Comparison of ENCODE assay signal across 8 cellular contexts in genomic region chr4:173505924-173506779, GRCh38. TPM values are rescaled to one million over a fixed set of nuclear protein-coding genes. Genes with fewer than 3 reads are reported as not detected.
DNase-seq lines count a peak whose midpoint lies in the region; ATAC-seq, FAIRE-seq and TF ChIP-seq lines count a peak whose summit lies in the region.

No MANE protein-coding gene starts in this region.

- H3K4me1 ChIP-seq in HepG2 (ENCODE audit: insufficient read depth, low read length), result no peaks in the 10 kb centered on the region
- H3K4me1 ChIP-seq in testis, result no peaks in the 10 kb centered on the region

- peak; percentile 39 for TF ChIP-seq RAD21 in HepG2 (CRISPR knock-in tag; IDR thresholded peaks at IDR 0.05)

- H2AFZ ChIP-seq in HepG2 (ENCODE audit: low read length), result no peak overlapping the region

- WGBS in HepG2 (ENCODE audit: low lambda C conversion rate), result 35% methylated on average over 12 of the region's 20 CpGs
- 32 to 35% methylated on average over 19 to 20 of the region's 20 CpGs for WGBS in testis, 2 donors

- H3K36me3 ChIP-seq in HepG2 (replicated peaks in 1 of 2; ENCODE audit: control insufficient read depth in 1 of 2, insufficient read depth in 2 of 2, low read length in 2 of 2) (no peaks in the 10 kb centered on the region), testis (ENCODE audit: low read depth, missing control alignments) (no peaks in the 10 kb centered on the region)

- no peak for TF ChIP-seq EP300 in HepG2 (IDR thresholded peaks at IDR 0.05; ENCODE audit: low read depth in 2 of 2, low read length in 2 of 2)
- TF ChIP-seq EP300 in HepG2 (CRISPR knock-in tag; IDR thresholded peaks at IDR 0.05; ENCODE audit: borderline replicate concordance), result no peak

- intact Hi-C loops in HepG2 (cut with micrococcal nuclease; ENCODE audit: unreplicated experiment), result loop anchor here (2.0 to 5.0 kb wide), 2 partner anchors 246 to 651 kb away; no protein-coding TSS in a partner anchor
- intact Hi-C loops in testis (cut with DNase I; ENCODE audit: low total_unique reads), result loop anchor here (10.0 kb wide), 1 partner anchor 659 kb away; no protein-coding TSS in a partner anchor

- H3K9me3 ChIP-seq in HepG2 (ENCODE audit: low read length), result no peaks in the 10 kb centered on the region
- no peaks in the 10 kb centered on the region for H3K9me3 ChIP-seq in testis

- H3K9me3 Mint-ChIP-seq in activated T-cell treated with anti-CD3 and anti-CD28 coated beads, Interleukin-2, amount 50 U/mL, for 4 hours, result no peaks in the 10 kb centered on the region
- H3K9me3 Mint-ChIP-seq in activated T-cell treated with anti-CD3 and anti-CD28 coated beads, Interleukin-2, amount 50 U/mL, for 24 hours, result no peaks in the 10 kb centered on the region

- ATAC-seq in activated T-cell treated with anti-CD3 and anti-CD28 coated beads, Interleukin-2, amount 50 U/mL, for 4 hours, result peak; percentile 50 to 61
- peak; percentile 72 for ATAC-seq in GM21529 (IDR thresholded peaks at IDR 0.05; ENCODE audit: unreplicated experiment)
- peak; percentile 94 for ATAC-seq in HepG2

- DNase-seq in activated T-cell treated with anti-CD3 and anti-CD28 coated beads, Interleukin-2, amount 50 U/mL, for 4 hours, result peak; percentile 24
- DNase-seq in activated T-cell treated with anti-CD3 and anti-CD28 coated beads, Interleukin-2, amount 50 U/mL, for 24 hours, result no peak
- DNase-seq in HL-60 (ENCODE audit: low read depth in 1 of 2, low spot score in 1 of 2) (peak in 1 of 2 experiments; percentile 62), RKO (ENCODE audit: low spot score) (peak; percentile 61), choroid plexus epithelial cell (ENCODE audit: low read depth) (peak; percentile 49), HepG2 (ENCODE audit: low spot score) (peak; percentile 21), testis (peak; percentile 81)

- CTCF ChIA-PET in HepG2 (lab: Yijun Ruan, JAX; ENCODE audit: low intra/inter-chr PET ratio, low total read pairs), result interaction anchor here (1.2 to 1.9 kb wide), 4 partner anchors 322 to 813 kb away, joined by 3 to 8 read pairs (median 6); no protein-coding TSS in a partner anchor

- H3K79me2 ChIP-seq in HepG2 (ENCODE audit: insufficient read depth, low read length), result no peaks in the 10 kb centered on the region

- TF ChIP-seq POLR2A in HepG2 (IDR thresholded peaks at IDR 0.05; ENCODE audit: insufficient read depth in 1 of 2, low read depth in 2 of 2, low read length in 2 of 2) (no peak), testis (IDR thresholded peaks at IDR 0.05) (no peak)

- POLR2A ChIA-PET in HepG2 (lab: Yijun Ruan, JAX), result no interaction called here

- peak overlapping the region; percentile 33 for H3K4me3 ChIP-seq in HL-60 (replicated peaks; ENCODE audit: insufficient read depth, low read length)
- H3K4me3 ChIP-seq in choroid plexus epithelial cell (ENCODE audit: low read depth, low read length), result peak overlapping the region; percentile 5
- no peak overlapping the region for H3K4me3 ChIP-seq in HepG2 (replicated peaks in 1 of 3; ENCODE audit: insufficient read depth in 1 of 3, low read depth in 2 of 3, low read length in 3 of 3)
- H3K4me3 ChIP-seq in testis, result no peak overlapping the region

- peak; percentile 51 for FAIRE-seq in HepG2 (lab: Jason Lieb, UNC)

- H3K27ac ChIP-seq in HL-60 (replicated peaks) (no peak overlapping the region), HepG2 (ENCODE audit: extremely low read length, insufficient read depth, low read length) (no peak overlapping the region), testis (no peak overlapping the region)

- 0 out of 2 replicates have a peak overlapping the region, but pooled peaks have one; percentile 4 for H3K4me2 ChIP-seq in HepG2 (ENCODE audit: low read depth, low read length)

- H3K27me3 Mint-ChIP-seq in activated T-cell treated with anti-CD3 and anti-CD28 coated beads, Interleukin-2, amount 50 U/mL, for 4 hours (ENCODE audit: low read depth), result peaks cover 98% of the 10 kb centered on the region
- peaks cover 96% of the 10 kb centered on the region for H3K27me3 Mint-ChIP-seq in activated T-cell treated with anti-CD3 and anti-CD28 coated beads, Interleukin-2, amount 50 U/mL, for 24 hours

- BruUV-seq in HepG2 (replicated peaks; lab: Mats Ljungman, UMichigan), result no TSS peak

- peaks cover 48% of the 10 kb centered on the region for H3K27me3 ChIP-seq in HL-60 (ENCODE audit: insufficient read depth, poor library complexity, severe bottlenecking)
- H3K27me3 ChIP-seq in HepG2 (ENCODE audit: control insufficient read depth in 1 of 2, insufficient read depth in 2 of 2, low read length in 2 of 2), result peaks cover 4 to 42% of the 10 kb centered on the region in 2 experiments; a peak in 4 of 5 replicates
- no peaks in the 10 kb centered on the region for H3K27me3 ChIP-seq in testis

- in situ Hi-C loops in HepG2 (cut with HindIII; ENCODE audit: extremely low pct_ligation_motif_present, low pct_unique_long_range_greater_than_20kb), result loop anchor here (10.0 kb wide), 1 partner anchor 649 kb away; no protein-coding TSS in a partner anchor

- H3K9ac ChIP-seq in HepG2 (ENCODE audit: insufficient read depth, low read depth, low read length), result no peak overlapping the region

- no peak overlapping the region for H3K4me3 Mint-ChIP-seq in activated T-cell treated with anti-CD3 and anti-CD28 coated beads, Interleukin-2, amount 50 U/mL, for 4 hours
- H3K4me3 Mint-ChIP-seq in activated T-cell treated with anti-CD3 and anti-CD28 coated beads, Interleukin-2, amount 50 U/mL, for 24 hours, result no peak overlapping the region

- no peaks in the 10 kb centered on the region for H4K20me1 ChIP-seq in HepG2 (ENCODE audit: insufficient read depth, low read length)

- TF ChIP-seq CTCF in HL-60 (IDR thresholded peaks at IDR 0.05; ENCODE audit: insufficient read depth, low read length), result peak; percentile 68
- peak; percentile 77 for TF ChIP-seq CTCF in choroid plexus epithelial cell (conservative IDR thresholded peaks at IDR 0.05; ENCODE audit: low read depth, low read length)
- peak; percentile 81 for TF ChIP-seq CTCF in HepG2 (CRISPR knock-in tag; IDR thresholded peaks at IDR 0.05)
- peak in 2 of 3 experiments; percentile 42 to 52 for TF ChIP-seq CTCF in testis (IDR thresholded peaks at IDR 0.05)

- no peaks in the 10 kb centered on the region for H3K36me3 Mint-ChIP-seq in activated T-cell treated with anti-CD3 and anti-CD28 coated beads, Interleukin-2, amount 50 U/mL, for 4 hours (ENCODE audit: insufficient read depth)
- peaks cover under 1% of the 10 kb centered on the region for H3K36me3 Mint-ChIP-seq in activated T-cell treated with anti-CD3 and anti-CD28 coated beads, Interleukin-2, amount 50 U/mL, for 24 hours (ENCODE audit: low read depth)

- peaks cover 31% of the 10 kb centered on the region for H3K4me1 Mint-ChIP-seq in activated T-cell treated with anti-CD3 and anti-CD28 coated beads, Interleukin-2, amount 50 U/mL, for 4 hours (ENCODE audit: low read depth)
- H3K4me1 Mint-ChIP-seq in activated T-cell treated with anti-CD3 and anti-CD28 coated beads, Interleukin-2, amount 50 U/mL, for 24 hours (ENCODE audit: low read depth), result peaks cover 43% of the 10 kb centered on the region

- no peak overlapping the region for H3K27ac Mint-ChIP-seq in activated T-cell treated with anti-CD3 and anti-CD28 coated beads, Interleukin-2, amount 50 U/mL, for 24 hours

TF ChIP-seq in HepG2, 621 proteins besides CTCF, POLR2A, EP300 and RAD21 (continues in another document):
- no peak for TF ChIP-seq ETV5 (CRISPR knock-in tag; IDR thresholded peaks at IDR 0.05; ENCODE audit: borderline replicate concordance)
- no peak for TF ChIP-seq MYC (CRISPR knock-in tag; IDR thresholded peaks at IDR 0.05; ENCODE audit: borderline replicate concordance)
- TF ChIP-seq TCF7 (IDR thresholded peaks at IDR 0.05; ENCODE audit: low read depth), result no peak
- no peak for TF ChIP-seq THRA (CRISPR knock-in tag; IDR thresholded peaks at IDR 0.05; ENCODE audit: borderline replicate concordance)
- no peak for TF ChIP-seq ZNF136 (CRISPR knock-in tag; IDR thresholded peaks at IDR 0.05; ENCODE audit: low read depth)

RNA-seq across cellular contexts. Expression of gene HAND2, which starts 23.9 kb away (rescaled TPM):
- not detected for total RNA-seq in activated T-cell treated with anti-CD3 and anti-CD28 coated beads, Interleukin-2, amount 50 U/mL, for 4 hours
- not detected in 2 replicates for total RNA-seq in HepG2 (2016; rRNA removed; fragmentation: Illumina TruSeq; extraction: Trizol)
- total RNA-seq in HepG2 (2016; cell fraction: cytosol; rRNA removed; fragmentation: Illumina TruSeq; extraction: Trizol; ENCODE audit: low read depth), result not detected in 2 replicates
- total RNA-seq in HepG2 (2016; cell fraction: insoluble cytoplasmic fraction; rRNA removed; fragmentation: Illumina TruSeq; extraction: Trizol), result not detected in 2 replicates
- total RNA-seq in HepG2 (2016; cell fraction: membrane; rRNA removed; fragmentation: Illumina TruSeq; extraction: Trizol), result not detected in 2 replicates
- total RNA-seq in HepG2 (2016; cell fraction: nucleus; rRNA removed; fragmentation: Illumina TruSeq; extraction: Trizol), result not detected in 2 replicates
- polyA plus RNA-seq in HepG2 (2011; rRNA removed), result not detected in 2 replicates
- polyA plus RNA-seq in HepG2 (2011; cell fraction: cytosol; rRNA removed), result not detected in 2 replicates
- not detected in 2 replicates for polyA plus RNA-seq in HepG2 (2011; cell fraction: nucleus; rRNA removed)
- not detected in 2 replicates for polyA plus RNA-seq in HepG2 (2012)
- not detected in 2 replicates for polyA plus RNA-seq in HepG2 (2016; cell fraction: cytosol; fragmentation: Illumina TruSeq; extraction: Trizol; ENCODE audit: low read depth)
- polyA plus RNA-seq in HepG2 (2016; cell fraction: insoluble cytoplasmic fraction; fragmentation: Illumina TruSeq; extraction: Trizol; ENCODE audit: low read depth), result not detected in 2 replicates
- polyA plus RNA-seq in HepG2 (2016; cell fraction: membrane; fragmentation: Illumina TruSeq; extraction: Trizol; ENCODE audit: low read depth), result not detected in 2 replicates
- not detected in 2 replicates for polyA plus RNA-seq in HepG2 (2016; cell fraction: nucleus; fragmentation: Illumina TruSeq; extraction: Trizol; ENCODE audit: insufficient read depth, low read depth)
- polyA minus RNA-seq in HepG2 (2011; rRNA and poly(A)+ RNA removed; ENCODE audit: low replicate concordance), result not detected in 2 replicates
- polyA minus RNA-seq in HepG2 (2011; cell fraction: cytosol; rRNA and poly(A)+ RNA removed), result not detected in 2 replicates
- not detected in 2 replicates for polyA minus RNA-seq in HepG2 (2011; cell fraction: nucleus; rRNA and poly(A)+ RNA removed)
- 10 to 100 TPM in 1 of 2 donors, 1 to 10 TPM in 1; 9.4 to 12.3 TPM for total RNA-seq in testis
- polyA plus RNA-seq in testis (ENCODE audit: insufficient read depth, low read depth, low replicate concordance), result 3.5 TPM

Comparison
In these comparisons a context has a peak if more than half of its experiments do, and no peak if none do; other contexts are left out.
1. H3K4me3 ChIP-seq: peak in HL-60 (single experiment) and choroid plexus epithelial cell (single experiment); none in HepG2 (0 of 3) and testis (0 of 2).
2. RNA of gene HAND2, which starts 23.9 kb away (total RNA-seq): 9.4 to 12.3 TPM in testis; not detected in activated T-cell treated with anti-CD3 and anti-CD28 coated beads, Interleukin-2, amount 50 U/mL, for 4 hours and not detected in HepG2; every median in the first group is over 4 times any median in the second.
3. Peak in every context shown above with its lines, with median percentiles within 50 percentile points of each other: ATAC-seq and CTCF ChIP-seq.